ENCODE assay signal across 30 cellular contexts in genomic region chr9:974993-975739, GRCh38. TPM values are rescaled to one million over a fixed set of nuclear protein-coding genes. Genes with fewer than 3 reads are reported as not detected.
A peak's percentile ranks its signal among the peaks of the same experiment; 100 is the strongest.
DNase-seq lines count a peak whose midpoint lies in the region; ATAC-seq and TF ChIP-seq lines count a peak whose summit lies in the region.
"Had no signal": no experiment of that assay in that cellular context is flagged by ENCODE, and none has a peak within 500 bp of the region (broad histone marks: within the 10 kb centered on the region; RNA-seq: fewer than 3 reads in every experiment).

No MANE protein-coding gene starts in this region.

- H3K4me1 ChIP-seq in ES-I3 (ENCODE audit: insufficient read depth, low read length) (peaks cover 3% of the 10 kb centered on the region), H9 (ENCODE audit: insufficient read depth, low read length) (no peaks in the 10 kb centered on the region), esophagus muscularis mucosa (peaks cover 32 to 53% (median 47%) of the 10 kb centered on the region in 4 donors), neural progenitor cell (peaks cover 51% of the 10 kb centered on the region), Peyer's patch (peaks cover 0 to 31% (median 2%) of the 10 kb centered on the region in 4 donors)

- no peak overlapping the region for H2BK120ac ChIP-seq in H9 (ENCODE audit: low read depth, low read length, poor library complexity, severe bottlenecking)

- TF ChIP-seq CTCF in H9 (conservative IDR thresholded peaks at IDR 0.05), result no peak
- TF ChIP-seq CTCF in esophagus muscularis mucosa (IDR thresholded peaks at IDR 0.05), result no peak
- TF ChIP-seq CTCF in neural progenitor cell (IDR thresholded peaks at IDR 0.05), result no peak
- TF ChIP-seq CTCF in Peyer's patch (IDR thresholded peaks at IDR 0.05), result no peak

- H3K4me3 ChIP-seq in esophagus muscularis mucosa, result no peak overlapping the region
- H3K4me3 ChIP-seq in neural progenitor cell, result peak overlapping the region; percentile 55
- H3K4me3 ChIP-seq in Peyer's patch, result no peak overlapping the region
- H3K4me3 ChIP-seq: transverse colon had no signal

- H3K18ac ChIP-seq in H9 (ENCODE audit: insufficient read length, low read depth, low read length), result no peak overlapping the region

- no CpG with 5 or more reads among the region's 24 CpGs for whole genome bisulfite sequencing in H9 (ENCODE audit: extremely low coverage, insufficient read length, low lambda C conversion rate)
- WGBS in esophagus muscularis mucosa, result 17% methylated on average over 23 of the region's 24 CpGs

- no peak overlapping the region for H2AFZ ChIP-seq in H9 (ENCODE audit: low read length)
- peak overlapping the region; percentile 32 for H2AFZ ChIP-seq in neural progenitor cell (replicated peaks)

- intact Hi-C loops in esophagus muscularis mucosa (cut with DNase I), result no loop called here

- H3K4me3 Mint-ChIP-seq in H9 (peak overlapping the region in 1 of 2 experiments; percentile 80; a peak in 3 of 5 replicates), neural progenitor cell (peak overlapping the region; percentile 87)
- H3K4me3 Mint-ChIP-seq: activated CD8-positive, alpha-beta T cell treated with anti-CD3 and anti-CD28 coated beads for 36 hours; activated naive CD8-positive, alpha-beta T cell treated with anti-CD3 and anti-CD28 coated beads for 36 hours; activated T-cell treated with anti-CD3 and anti-CD28 coated beads, Interleukin-2, amount 50 U/mL, for 4 hours; CD4-positive, alpha-beta T cell had no signal

- H3K4me1 Mint-ChIP-seq in H9, result peaks cover 33 to 48% of the 10 kb centered on the region in 2 experiments
- H3K4me1 Mint-ChIP-seq in neural progenitor cell, result peaks cover 39% of the 10 kb centered on the region

- no peak for ATAC-seq in GM21423 (IDR thresholded peaks at IDR 0.05; ENCODE audit: unreplicated experiment)
- ATAC-seq in GM21786 (IDR thresholded peaks at IDR 0.05; ENCODE audit: unreplicated experiment), result no peak
- ATAC-seq: activated CD8-positive, alpha-beta T cell treated with anti-CD3 and anti-CD28 coated beads for 36 hours; activated T-cell treated with anti-CD3 and anti-CD28 coated beads, Interleukin-2, amount 50 U/mL, for 4 hours; Right ventricle myocardium inferior; stimulated activated naive CD8-positive, alpha-beta T cell treated with anti-CD3 and anti-CD28 coated beads, Interleukin-15, Interleukin-2, amounts not matched to agents 100 U/mL and 50 U/mL, for 24 hours had no signal

- H3K27me3 ChIP-seq in H9 (ENCODE audit: insufficient read depth, low read length), result peaks cover 82% of the 10 kb centered on the region
- peaks cover 28 to 100% (median 83%) of the 10 kb centered on the region in 4 donors for H3K27me3 ChIP-seq in esophagus muscularis mucosa
- peaks cover 98% of the 10 kb centered on the region for H3K27me3 ChIP-seq in neural progenitor cell
- peaks cover 3 to 81% of the 10 kb centered on the region in 2 donors for H3K27me3 ChIP-seq in Peyer's patch

- H3K9me3 ChIP-seq in ES-I3 (ENCODE audit: control insufficient read depth, insufficient read depth, low read length) (no peaks in the 10 kb centered on the region), H9 (ENCODE audit: control insufficient read depth, low read depth, low read length) (no peaks in the 10 kb centered on the region), esophagus muscularis mucosa (no peaks in the 10 kb centered on the region), neural progenitor cell (ENCODE audit: low read depth) (no peaks in the 10 kb centered on the region), Peyer's patch (no peaks in the 10 kb centered on the region)
- H3K9me3 ChIP-seq: transverse colon had no signal

- H3K14ac ChIP-seq in H9 (ENCODE audit: insufficient read depth, low read length), result no peak overlapping the region; the same call in 1 of the 2 replicates

- no peaks in the 10 kb centered on the region for H3K79me2 ChIP-seq in H9 (ENCODE audit: insufficient read depth, low read length)
- no peaks in the 10 kb centered on the region for H3K79me2 ChIP-seq in neural progenitor cell (ENCODE audit: low read depth)

- H4K20me1 ChIP-seq in H9 (ENCODE audit: control insufficient read depth, insufficient read depth, insufficient read length) (no peaks in the 10 kb centered on the region), neural progenitor cell (ENCODE audit: low read depth) (peaks cover 33% of the 10 kb centered on the region)

- H4K5ac ChIP-seq in H9 (ENCODE audit: insufficient read length, low read depth, low read length), result no peak overlapping the region

- peaks cover 0 to 2% of the 10 kb centered on the region in 2 experiments; a peak in 3 of 5 replicates for H3K9me3 Mint-ChIP-seq in H9
- H3K9me3 Mint-ChIP-seq in neural progenitor cell, result no peaks in the 10 kb centered on the region
- H3K9me3 Mint-ChIP-seq: activated CD8-positive, alpha-beta T cell treated with anti-CD3 and anti-CD28 coated beads for 36 hours; activated naive CD8-positive, alpha-beta T cell treated with anti-CD3 and anti-CD28 coated beads for 36 hours; activated T-cell treated with anti-CD3 and anti-CD28 coated beads, Interleukin-2, amount 50 U/mL, for 4 hours; CD4-positive, alpha-beta T cell had no signal

- no peaks in the 10 kb centered on the region for H3K79me1 ChIP-seq in H9 (ENCODE audit: insufficient read depth, low read depth, low read length, poor library complexity, severe bottlenecking)

- no peak for TF ChIP-seq EP300 in esophagus muscularis mucosa (IDR thresholded peaks at IDR 0.05)

- H3K36me3 ChIP-seq in ES-I3 (ENCODE audit: insufficient read depth, low read length) (no peaks in the 10 kb centered on the region), esophagus muscularis mucosa (no peaks in the 10 kb centered on the region), neural progenitor cell (no peaks in the 10 kb centered on the region), Peyer's patch (no peaks in the 10 kb centered on the region)
- H3K36me3 ChIP-seq: transverse colon had no signal

- H4K91ac ChIP-seq in H9 (ENCODE audit: insufficient read length, low read depth, low read length), result no peak overlapping the region

- H2BK5ac ChIP-seq in H9 (ENCODE audit: insufficient read length, low read length), result no peak overlapping the region

- no peak overlapping the region for H3K27ac ChIP-seq in H9 (ENCODE audit: insufficient read length, low read depth, low read length)
- no peak overlapping the region for H3K27ac ChIP-seq in esophagus muscularis mucosa (replicated peaks in 1 of 4)
- H3K27ac ChIP-seq in neural progenitor cell, result no peak overlapping the region
- H3K27ac ChIP-seq in Peyer's patch, result no peak overlapping the region
- H3K27ac ChIP-seq: epithelial cell of prostate, HL-60, skin epidermis, transverse colon had no signal

- no peak overlapping the region for H3K23ac ChIP-seq in H9 (ENCODE audit: insufficient read length, low read depth, low read length)

- no peak overlapping the region for H3K4ac ChIP-seq in H9 (ENCODE audit: low read depth, low read length)

- H2AK5ac ChIP-seq in H9 (ENCODE audit: insufficient read length, low read length), result no peak overlapping the region

- peaks cover 24% of the 10 kb centered on the region for H3K23me2 ChIP-seq in H9 (ENCODE audit: insufficient read length, low read depth, low read length, poor library complexity, severe bottlenecking)

- H3T11ph ChIP-seq in H9 (ENCODE audit: low read length), result no peak overlapping the region

- H3K27ac Mint-ChIP-seq in H9, result no peak overlapping the region
- H3K27ac Mint-ChIP-seq in neural progenitor cell, result peak overlapping the region; percentile 93
- H3K27ac Mint-ChIP-seq: activated CD8-positive, alpha-beta T cell treated with anti-CD3 and anti-CD28 coated beads for 36 hours; activated naive CD8-positive, alpha-beta T cell treated with anti-CD3 and anti-CD28 coated beads for 36 hours; CD4-positive, alpha-beta T cell had no signal

- H3K36me3 Mint-ChIP-seq in H9 (ENCODE audit: insufficient read depth in 1 of 3, low read depth in 3 of 3), result no peaks in the 10 kb centered on the region
- H3K36me3 Mint-ChIP-seq in neural progenitor cell, result no peaks in the 10 kb centered on the region

- no peak overlapping the region for H3K56ac ChIP-seq in H9 (ENCODE audit: insufficient read length, low read depth, low read length)

- H3K27me3 Mint-ChIP-seq in H9 (ENCODE audit: low read depth), result peaks cover 97% of the 10 kb centered on the region
- H3K27me3 Mint-ChIP-seq in neural progenitor cell (ENCODE audit: insufficient read depth, low read depth), result peaks cover 82% of the 10 kb centered on the region

- no peak overlapping the region for H2BK20ac ChIP-seq in H9 (ENCODE audit: low read depth, low read length, poor library complexity, severe bottlenecking)

- peak; percentile 55 for DNase-seq in H9
- DNase-seq in esophagus muscularis mucosa (ENCODE audit: extremely low spot score), result peak; percentile 78
- DNase-seq in neural progenitor cell (ENCODE audit: low spot score), result peak; percentile 63
- no peak for DNase-seq in Peyer's patch
- DNase-seq: activated CD8-positive, alpha-beta T cell treated with anti-CD3 and anti-CD28 coated beads for 36 hours; activated naive CD8-positive, alpha-beta T cell treated with anti-CD3 and anti-CD28 coated beads for 36 hours; activated T-cell treated with anti-CD3 and anti-CD28 coated beads, Interleukin-2, amount 50 U/mL, for 4 hours; CD4-positive, alpha-beta T cell; DMS153; foreskin fibroblast; GF-D8; hypothalamus; IMR-90; kidney; mammary epithelial cell; naive B cell; NCI-H1436 treated with DMSO at 0.1 percent for 48 hours; NCI-H69; stimulated activated naive CD8-positive, alpha-beta T cell treated with anti-CD3 and anti-CD28 coated beads, Interleukin-15, Interleukin-2, amounts not matched to agents 100 U/mL and 50 U/mL, for 24 hours; transverse colon had no signal

- 0 out of 2 replicates have a peak overlapping the region, but pooled peaks have one; percentile 8 for H3K9ac ChIP-seq in ES-I3 (ENCODE audit: low read depth, low read length)
- no peak overlapping the region for H3K9ac ChIP-seq in H9 (ENCODE audit: extremely low read depth, insufficient read length, low read length)
- no peak overlapping the region for H3K9ac ChIP-seq in neural progenitor cell

- H2BK12ac ChIP-seq in H9 (ENCODE audit: insufficient read length, low read depth, low read length), result no peak overlapping the region

- H4K8ac ChIP-seq in H9 (replicated peaks; ENCODE audit: insufficient read length, low read depth, low read length), result no peak overlapping the region

- H2BK15ac ChIP-seq in H9 (ENCODE audit: low read depth, low read length), result no peak overlapping the region

- TF ChIP-seq POLR2A in esophagus muscularis mucosa (IDR thresholded peaks at IDR 0.05; ENCODE audit: low read depth) (no peak), Peyer's patch (IDR thresholded peaks at IDR 0.05) (no peak)

- H3K4me2 ChIP-seq in H9 (ENCODE audit: insufficient read depth, insufficient read length, low read length) (peak overlapping the region; percentile 66), neural progenitor cell (peak overlapping the region; percentile 85)

- peaks cover 62% of the 10 kb centered on the region for H3F3A ChIP-seq in neural progenitor cell (ENCODE audit: low read depth)

RNA-seq across cellular contexts. Expression of gene DMRT3, which starts 1.3 kb away (rescaled TPM):
- total RNA-seq in H9 (2021) (not detected in 2 replicates), esophagus muscularis mucosa (not detected), neural progenitor cell (ENCODE audit: low replicate concordance) (0.41 and 0.90 TPM in 2 replicates), Peyer's patch (not detected)
- total RNA-seq: activated CD8-positive, alpha-beta T cell treated with anti-CD3 and anti-CD28 coated beads for 36 hours; activated naive CD8-positive, alpha-beta T cell treated with anti-CD3 and anti-CD28 coated beads for 36 hours; activated T-cell treated with anti-CD3 and anti-CD28 coated beads, Interleukin-2, amount 50 U/mL, for 4 hours; bronchial epithelial cell; CD4-positive, alpha-beta T cell; IMR-90; kidney; mammary epithelial cell; MCF 10A; posterior vena cava; Right ventricle myocardium inferior; transverse colon had no signal

Comparison
In these comparisons a context has a peak if more than half of its experiments do, and no peak if none do; other contexts are left out.
1. DNase-seq: peak in H9 (single experiment), esophagus muscularis mucosa (single experiment) and neural progenitor cell (single experiment); none in Peyer's patch (0 of 3).